ENCODE assay signal across 12 cellular contexts in genomic region chr17:50955160-50955559, GRCh38.
DNase-seq lines count a peak whose midpoint lies in the region; ATAC-seq and TF ChIP-seq lines count a peak whose summit lies in the region.
"Had no signal": no experiment of that assay in that cellular context is flagged by ENCODE, and none has a peak within 500 bp of the region (broad histone marks: within the 10 kb centered on the region; RNA-seq: fewer than 3 reads in every experiment).

No MANE protein-coding gene starts in this region.

- peaks cover 60 to 71% (median 69%) of the 10 kb centered on the region in 10 experiments for H3K4me1 ChIP-seq in BLaER1 treated with 17β-estradiol and CSF1 and Interleukin-3, amounts not matched to agents 10 nM and 100 nM
- H3K4me1 ChIP-seq in right atrium auricular region, result peaks cover 0 to 44% of the 10 kb centered on the region in 2 donors
- peaks cover 21% of the 10 kb centered on the region for H3K4me1 ChIP-seq in rectal smooth muscle tissue (ENCODE audit: control insufficient read depth, insufficient read depth, low read length)

- no peaks in the 10 kb centered on the region for H3K9me3 ChIP-seq in BLaER1 treated with 17β-estradiol and CSF1 and Interleukin-3, amounts not matched to agents 10 nM and 100 nM (replicated peaks in 1 of 11)
- H3K9me3 ChIP-seq in WERI-Rb-1 (ENCODE audit: severe bottlenecking), result no peaks in the 10 kb centered on the region
- no peaks in the 10 kb centered on the region for H3K9me3 ChIP-seq in right atrium auricular region

- H3K27ac ChIP-seq in BLaER1 treated with 17β-estradiol and CSF1 and Interleukin-3, amounts not matched to agents 10 nM and 100 nM, result peak overlapping the region in 10 of 11 experiments; percentile 51 to 82 (median 74); a peak in 18 of 22 replicates
- H3K27ac ChIP-seq in WERI-Rb-1 (peak overlapping the region; percentile 87), right atrium auricular region (peak overlapping the region; percentile 38 to 53), rectal smooth muscle tissue (ENCODE audit: low read depth, low read length) (peak overlapping the region; percentile 53)
- H3K27ac ChIP-seq: PC-9 had no signal

- TF ChIP-seq CTCF in WERI-Rb-1 (IDR thresholded peaks at IDR 0.05; ENCODE audit: low read depth, low read length) (no peak), right atrium auricular region (IDR thresholded peaks at IDR 0.05) (no peak)

- H3K9ac ChIP-seq in BLaER1 treated with 17β-estradiol and CSF1 and Interleukin-3, amounts not matched to agents 10 nM and 100 nM, result peak overlapping the region in 7 of 11 experiments; percentile 30 to 74 (median 69); a peak in 10 of 22 replicates
- no peak overlapping the region for H3K9ac ChIP-seq in rectal smooth muscle tissue (ENCODE audit: low read length)

- H3K4me3 ChIP-seq in BLaER1 treated with 17β-estradiol and CSF1 and Interleukin-3, amounts not matched to agents 10 nM and 100 nM, result no peak overlapping the region
- no peak overlapping the region for H3K4me3 ChIP-seq in WERI-Rb-1 (ENCODE audit: low read depth, low read length)
- H3K4me3 ChIP-seq in right atrium auricular region, result no peak overlapping the region
- H3K4me3 ChIP-seq in rectal smooth muscle tissue (ENCODE audit: low read length), result no peak overlapping the region
- H3K4me3 ChIP-seq: PC-9 had no signal

- H3K36me3 ChIP-seq in BLaER1 treated with 17β-estradiol and CSF1 and Interleukin-3, amounts not matched to agents 10 nM and 100 nM, result peaks cover 0 to 10% (median 8%) of the 10 kb centered on the region in 11 experiments; a peak in 9 of 22 replicates
- H3K36me3 ChIP-seq in WERI-Rb-1 (no peaks in the 10 kb centered on the region), right atrium auricular region (no peaks in the 10 kb centered on the region), rectal smooth muscle tissue (ENCODE audit: control insufficient read depth, insufficient read depth, low read length) (no peaks in the 10 kb centered on the region)

- no peaks in the 10 kb centered on the region for H4K20me1 ChIP-seq in BLaER1 treated with 17β-estradiol and CSF1 and Interleukin-3, amounts not matched to agents 10 nM and 100 nM

- ATAC-seq in GM18909 (IDR thresholded peaks at IDR 0.05; ENCODE audit: poor library complexity, unreplicated experiment), result no peak
- no peak for ATAC-seq in stimulated activated naive CD8-positive, alpha-beta T cell treated with anti-CD3 and anti-CD28 coated beads, Interleukin-15, Interleukin-2, amounts not matched to agents 100 U/mL and 50 U/mL, for 24 hours

- H3K27me3 ChIP-seq in BLaER1 treated with 17β-estradiol and CSF1 and Interleukin-3, amounts not matched to agents 10 nM and 100 nM, result no peaks in the 10 kb centered on the region
- H3K27me3 ChIP-seq in WERI-Rb-1 (ENCODE audit: insufficient read depth, low read depth, severe bottlenecking) (no peaks in the 10 kb centered on the region), right atrium auricular region (no peaks in the 10 kb centered on the region), rectal smooth muscle tissue (ENCODE audit: control insufficient read depth, insufficient read depth, low read length) (no peaks in the 10 kb centered on the region)

- peak overlapping the region; percentile 76 to 93 (median 86); a peak in 21 of 22 replicates for H3K4me2 ChIP-seq in BLaER1 treated with 17β-estradiol and CSF1 and Interleukin-3, amounts not matched to agents 10 nM and 100 nM
- H3K4me2 ChIP-seq: PC-9 had no signal

- DNase-seq in WERI-Rb-1 (no peak), right atrium auricular region (ENCODE audit: low spot score) (peak; percentile 43), DMS53 (lab: John Stamatoyannopoulos, UW) (no peak)
- no peak for DNase-seq in stimulated activated naive CD8-positive, alpha-beta T cell treated with anti-CD3 and anti-CD28 coated beads, Interleukin-15, Interleukin-2, amounts not matched to agents 100 U/mL and 50 U/mL, for 24 hours
- DNase-seq in stimulated activated CD4-positive, alpha-beta T cell treated with anti-CD3 and anti-CD28 coated beads, Interleukin-2, amount 100 ng/mL, for 24 hours, result no peak
- DNase-seq: effector CD8-positive, alpha-beta T cell; GDM1; mammary epithelial cell had no signal
